ENCODE assay signal across 34 cellular contexts in genomic region chr5:179401-179800, GRCh38. TPM values are rescaled to one million over a fixed set of nuclear protein-coding genes. Genes with fewer than 3 reads are reported as not detected.
"Had no signal": no experiment of that assay in that cellular context is flagged by ENCODE, and none has a peak within 500 bp of the region (broad histone marks: within the 10 kb centered on the region; RNA-seq: fewer than 3 reads in every experiment).

No MANE protein-coding gene starts in this region.

- H3K27me3 Mint-ChIP-seq: activated naive CD8-positive, alpha-beta T cell treated with anti-CD3 and anti-CD28 coated beads, Interleukin-2, amount 10 ng/mL, durations not matched to agents 7 days and 5 days; brain had no signal

- H3K4me3 Mint-ChIP-seq: activated CD4-positive, alpha-beta memory T cell treated with anti-CD3 and anti-CD28 coated beads for 36 hours; activated CD4-positive, alpha-beta T cell treated with anti-CD3 and anti-CD28 coated beads for 36 hours; activated CD4-positive, alpha-beta T cell treated with anti-CD3 and anti-CD28 coated beads, Interleukin-2, amount 10 ng/mL, durations not matched to agents 24 days and 14 days; activated CD8-positive, alpha-beta memory T cell treated with anti-CD3 and anti-CD28 coated beads, Interleukin-2, amount 10 ng/mL, durations not matched to agents 7 days and 5 days; activated CD8-positive, alpha-beta T cell treated with anti-CD3 and anti-CD28 coated beads, Interleukin-2, amount 10 ng/mL, durations not matched to agents 7 days and 5 days; activated naive CD4-positive, alpha-beta T cell treated with anti-CD3 and anti-CD28 coated beads, Interleukin-2, amount 10 ng/mL, durations not matched to agents 7 days and 5 days; activated naive CD8-positive, alpha-beta T cell treated with anti-CD3 and anti-CD28 coated beads, Interleukin-2, amount 10 ng/mL, durations not matched to agents 7 days and 5 days; activated T-cell treated with anti-CD3 and anti-CD28 coated beads, Interleukin-2, amount 50 U/mL, for 24 hours; activated T-cell treated with anti-CD3 and anti-CD28 coated beads, Interleukin-2, amount 50 U/mL, for 72 hours; brain; dendritic cell treated with granulocyte-macrophage colony-stimulating factor and Interleukin-4, amounts not matched to agents 40 ng/mL and 50 ng/mL, for 4 days; endodermal cell had no signal

- H3K9me3 Mint-ChIP-seq: activated CD4-positive, alpha-beta memory T cell treated with anti-CD3 and anti-CD28 coated beads for 36 hours; activated CD4-positive, alpha-beta T cell treated with anti-CD3 and anti-CD28 coated beads, Interleukin-2, amount 10 ng/mL, durations not matched to agents 24 days and 14 days; activated naive CD4-positive, alpha-beta T cell treated with anti-CD3 and anti-CD28 coated beads, Interleukin-2, amount 10 ng/mL, durations not matched to agents 7 days and 5 days; activated naive CD4-positive, alpha-beta T cell treated with anti-CD3 and anti-CD28 coated beads, Interleukin-2, amount 50 U/mL, for 72 hours; activated naive CD8-positive, alpha-beta T cell treated with anti-CD3 and anti-CD28 coated beads, Interleukin-2, amount 10 ng/mL, durations not matched to agents 7 days and 5 days; activated T-cell treated with anti-CD3 and anti-CD28 coated beads, Interleukin-2, amount 50 U/mL, for 24 hours; activated T-cell treated with anti-CD3 and anti-CD28 coated beads, Interleukin-2, amount 50 U/mL, for 72 hours; brain; dendritic cell treated with granulocyte-macrophage colony-stimulating factor and Interleukin-4, amounts not matched to agents 40 ng/mL and 50 ng/mL, for 4 days; endodermal cell had no signal

- H3K27me3 ChIP-seq: ascending aorta, breast epithelium, cardiac muscle cell had no signal

- H3K27ac ChIP-seq: ascending aorta, breast epithelium, cardiac muscle cell, coronary artery, dorsolateral prefrontal cortex, gastroesophageal sphincter had no signal

- H3K36me3 ChIP-seq: ascending aorta, breast epithelium, cardiac muscle cell, gastroesophageal sphincter had no signal

- H3K9me3 ChIP-seq: ascending aorta, breast epithelium, gastroesophageal sphincter had no signal

- ATAC-seq: activated CD4-positive, alpha-beta T cell treated with anti-CD3 and anti-CD28 coated beads for 36 hours; activated CD8-positive, alpha-beta memory T cell treated with anti-CD3 and anti-CD28 coated beads, Interleukin-2, amount 10 ng/mL, durations not matched to agents 7 days and 5 days; activated CD8-positive, alpha-beta T cell treated with anti-CD3 and anti-CD28 coated beads, Interleukin-2, amount 10 ng/mL, durations not matched to agents 7 days and 5 days; activated naive CD4-positive, alpha-beta T cell treated with anti-CD3 and anti-CD28 coated beads, Interleukin-2, amount 50 U/mL, for 72 hours; activated T-cell treated with anti-CD3 and anti-CD28 coated beads, Interleukin-2, amount 50 U/mL, for 72 hours; esophagus mucosa; gastroesophageal sphincter had no signal

- H3K4me1 Mint-ChIP-seq: activated CD4-positive, alpha-beta T cell treated with anti-CD3 and anti-CD28 coated beads for 36 hours; activated CD4-positive, alpha-beta T cell treated with anti-CD3 and anti-CD28 coated beads, Interleukin-2, amount 10 ng/mL, durations not matched to agents 24 days and 14 days; activated CD8-positive, alpha-beta memory T cell treated with anti-CD3 and anti-CD28 coated beads, Interleukin-2, amount 10 ng/mL, durations not matched to agents 7 days and 5 days; activated naive CD4-positive, alpha-beta T cell treated with anti-CD3 and anti-CD28 coated beads, Interleukin-2, amount 10 ng/mL, durations not matched to agents 7 days and 5 days; activated naive CD8-positive, alpha-beta T cell treated with anti-CD3 and anti-CD28 coated beads, Interleukin-2, amount 10 ng/mL, durations not matched to agents 7 days and 5 days; brain had no signal

- H3K27ac Mint-ChIP-seq: activated CD4-positive, alpha-beta memory T cell treated with anti-CD3 and anti-CD28 coated beads for 36 hours; activated CD4-positive, alpha-beta T cell treated with anti-CD3 and anti-CD28 coated beads for 36 hours; activated CD4-positive, alpha-beta T cell treated with anti-CD3 and anti-CD28 coated beads, Interleukin-2, amount 10 ng/mL, durations not matched to agents 24 days and 14 days; activated CD8-positive, alpha-beta memory T cell treated with anti-CD3 and anti-CD28 coated beads, Interleukin-2, amount 10 ng/mL, durations not matched to agents 7 days and 5 days; activated CD8-positive, alpha-beta T cell treated with anti-CD3 and anti-CD28 coated beads, Interleukin-2, amount 10 ng/mL, durations not matched to agents 7 days and 5 days; activated naive CD4-positive, alpha-beta T cell treated with anti-CD3 and anti-CD28 coated beads, Interleukin-2, amount 10 ng/mL, durations not matched to agents 7 days and 5 days; activated naive CD4-positive, alpha-beta T cell treated with anti-CD3 and anti-CD28 coated beads, Interleukin-2, amount 50 U/mL, for 72 hours; activated naive CD8-positive, alpha-beta T cell treated with anti-CD3 and anti-CD28 coated beads, Interleukin-2, amount 10 ng/mL, durations not matched to agents 7 days and 5 days; activated T-cell treated with anti-CD3 and anti-CD28 coated beads, Interleukin-2, amount 50 U/mL, for 24 hours; activated T-cell treated with anti-CD3 and anti-CD28 coated beads, Interleukin-2, amount 50 U/mL, for 72 hours; brain; dendritic cell treated with granulocyte-macrophage colony-stimulating factor and Interleukin-4, amounts not matched to agents 40 ng/mL and 50 ng/mL, for 4 days; endodermal cell had no signal

- H3K4me1 ChIP-seq: ascending aorta, breast epithelium, gastroesophageal sphincter had no signal

- H3K36me3 Mint-ChIP-seq: activated CD4-positive, alpha-beta memory T cell treated with anti-CD3 and anti-CD28 coated beads for 36 hours; activated CD8-positive, alpha-beta memory T cell treated with anti-CD3 and anti-CD28 coated beads, Interleukin-2, amount 10 ng/mL, durations not matched to agents 7 days and 5 days; activated naive CD4-positive, alpha-beta T cell treated with anti-CD3 and anti-CD28 coated beads, Interleukin-2, amount 10 ng/mL, durations not matched to agents 7 days and 5 days; activated naive CD4-positive, alpha-beta T cell treated with anti-CD3 and anti-CD28 coated beads, Interleukin-2, amount 50 U/mL, for 72 hours; activated naive CD8-positive, alpha-beta T cell treated with anti-CD3 and anti-CD28 coated beads, Interleukin-2, amount 10 ng/mL, durations not matched to agents 7 days and 5 days; brain had no signal

- DNase-seq: activated CD4-positive, alpha-beta memory T cell treated with anti-CD3 and anti-CD28 coated beads for 36 hours; activated CD4-positive, alpha-beta T cell treated with anti-CD3 and anti-CD28 coated beads for 36 hours; activated CD4-positive, alpha-beta T cell treated with anti-CD3 and anti-CD28 coated beads, Interleukin-2, amount 10 ng/mL, durations not matched to agents 24 days and 14 days; activated CD4-positive, CD25-positive, alpha-beta regulatory T cell; activated CD4-positive, CD25-positive, alpha-beta regulatory T cell treated with anti-CD3 and anti-CD28 coated beads, Interleukin-2, amount 50 U/mL, for 72 hours; activated CD8-positive, alpha-beta memory T cell treated with anti-CD3 and anti-CD28 coated beads, Interleukin-2, amount 10 ng/mL, durations not matched to agents 7 days and 5 days; activated CD8-positive, alpha-beta memory T cell treated with anti-CD3 and anti-CD28 coated beads, Interleukin-2, amount 50 U/mL, for 4 hours; activated CD8-positive, alpha-beta T cell treated with anti-CD3 and anti-CD28 coated beads, Interleukin-2, amount 10 ng/mL, durations not matched to agents 7 days and 5 days; activated gamma-delta T cell; activated naive CD4-positive, alpha-beta T cell; activated naive CD4-positive, alpha-beta T cell treated with anti-CD3 and anti-CD28 coated beads, Interleukin-2, amount 10 ng/mL, durations not matched to agents 7 days and 5 days; activated naive CD8-positive, alpha-beta T cell treated with anti-CD3 and anti-CD28 coated beads, Interleukin-2, amount 10 ng/mL, durations not matched to agents 7 days and 5 days; activated T-cell treated with anti-CD3 and anti-CD28 coated beads, Interleukin-2, amount 50 U/mL, for 24 hours; activated T-cell treated with anti-CD3 and anti-CD28 coated beads, Interleukin-2, amount 50 U/mL, for 72 hours; central memory CD4-positive, alpha-beta T cell; cerebellar nuclear complex; dorsolateral prefrontal cortex; effector memory CD4-positive, alpha-beta T cell; endodermal cell; foreskin melanocyte; T-helper 2 cell had no signal

- H3K4me3 ChIP-seq: ascending aorta, breast epithelium, cardiac muscle cell, coronary artery, dorsolateral prefrontal cortex, gastroesophageal sphincter had no signal

RNA-seq across cellular contexts. Expression of gene LRRC14B, which starts 11.9 kb away (rescaled TPM):
- total RNA-seq: activated CD4-positive, alpha-beta memory T cell treated with anti-CD3 and anti-CD28 coated beads for 36 hours; activated CD4-positive, alpha-beta T cell treated with anti-CD3 and anti-CD28 coated beads, Interleukin-2, amount 10 ng/mL, durations not matched to agents 24 days and 14 days; activated CD8-positive, alpha-beta memory T cell treated with anti-CD3 and anti-CD28 coated beads for 36 hours; activated CD8-positive, alpha-beta memory T cell treated with anti-CD3 and anti-CD28 coated beads, Interleukin-2, amount 10 ng/mL, durations not matched to agents 7 days and 5 days; activated CD8-positive, alpha-beta T cell treated with anti-CD3 and anti-CD28 coated beads, Interleukin-2, amount 10 ng/mL, durations not matched to agents 7 days and 5 days; activated T-cell treated with anti-CD3 and anti-CD28 coated beads, Interleukin-2, amount 50 U/mL, for 72 hours; ascending aorta; endodermal cell; epithelial cell of proximal tubule; esophagus mucosa; gastroesophageal sphincter; glomerular endothelial cell; T-helper 1 cell treated with Interleukin-12 subunit alpha and Interleukin-12 subunit beta and Interleukin-4 antibody, amounts not matched to agents 30 ng/mL and 1 ng/mL, for 36 hours had no signal
